Comparison of ENCODE assay signal across 26 cellular contexts in the genomic region with DNA sequence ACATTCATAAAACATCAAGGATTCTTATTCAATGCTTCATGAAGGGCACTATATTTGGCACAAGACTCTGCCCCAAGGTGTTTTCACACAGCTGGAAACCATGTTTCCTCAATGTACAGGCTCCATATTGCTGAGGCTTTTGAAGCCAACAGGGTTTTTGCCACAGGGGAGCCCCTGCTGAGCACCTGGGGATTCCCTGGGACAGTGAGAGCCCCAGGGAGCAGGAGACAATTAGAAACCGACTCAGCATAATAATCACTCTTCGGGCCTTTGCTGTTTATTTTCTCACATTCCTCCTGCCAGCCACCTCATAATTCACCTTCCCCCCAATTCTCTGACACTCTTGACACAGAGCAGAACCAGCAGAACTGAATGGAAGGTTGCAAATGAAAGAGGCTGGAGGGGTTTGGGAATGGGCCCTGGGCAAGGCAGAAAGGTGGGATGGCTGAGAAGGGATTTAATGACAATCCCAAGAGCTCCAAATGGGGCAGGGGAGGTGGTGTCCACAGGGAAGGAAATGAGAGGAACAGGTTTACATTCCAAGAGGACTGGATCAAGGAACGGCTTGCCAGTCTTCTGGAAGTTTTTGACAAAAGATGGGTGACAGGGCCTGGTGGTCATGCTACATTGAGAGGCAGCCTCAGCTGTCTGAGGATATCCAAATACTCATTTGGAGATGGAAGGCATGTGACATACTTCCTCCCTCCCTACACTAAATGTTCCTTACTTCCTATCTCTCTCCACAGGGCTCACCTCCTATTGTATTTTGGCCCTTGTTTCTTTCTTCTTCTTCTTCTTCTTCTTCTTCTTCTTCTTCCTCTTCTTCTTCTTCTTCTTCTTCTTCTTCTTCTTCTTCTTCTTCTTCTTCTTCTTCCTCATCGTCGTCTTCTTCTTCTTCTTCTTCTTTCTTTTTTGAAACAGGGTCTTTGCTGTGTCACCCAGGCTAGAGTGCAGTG.
DNase-seq lines count a peak whose midpoint lies in the region; ATAC-seq lines count a peak whose summit lies in the region.
"Had no signal": no experiment of that assay in that cellular context is flagged by ENCODE, and none has a peak within 500 bp of the region (broad histone marks: within the 10 kb centered on the region; RNA-seq: fewer than 3 reads in every experiment).

No MANE protein-coding gene starts in this region.

- no peak overlapping the region for H3K4me3 ChIP-seq in HAP-1
- H3K4me3 ChIP-seq: ascending aorta, GM23248, hepatocyte, left lung, smooth muscle cell had no signal

- H3K27me3 ChIP-seq in HAP-1 (ENCODE audit: low read depth) = no peaks in the 10 kb centered on the region
- H3K27me3 ChIP-seq: ascending aorta, BE2C, hepatocyte, left lung had no signal

- ATAC-seq in T-helper 17 cell = no peak
- ATAC-seq in GM18511 (IDR thresholded peaks at IDR 0.05; ENCODE audit: unreplicated experiment) = no peak
- ATAC-seq: activated T-cell treated with anti-CD3 and anti-CD28 coated beads, Interleukin-2, amount 50 U/mL, for 72 hours; left lung; right cardiac atrium had no signal

- H3K4me1 Mint-ChIP-seq in T-helper 17 cell = peaks cover 15% of the 10 kb centered on the region

- H3K4me3 Mint-ChIP-seq in T-helper 17 cell = no peak overlapping the region
- H3K4me3 Mint-ChIP-seq: activated B cell treated with CpG ODN at 0.5 μM for 24 hours; activated T-cell treated with anti-CD3 and anti-CD28 coated beads, Interleukin-2, amount 50 U/mL, for 72 hours had no signal

- H3K36me3 ChIP-seq in HAP-1 (replicated peaks) = no peaks in the 10 kb centered on the region
- H3K36me3 ChIP-seq: ascending aorta, BE2C, left lung, neutrophil had no signal

- H3K4me1 ChIP-seq in HAP-1 = no peaks in the 10 kb centered on the region
- H3K4me1 ChIP-seq: ascending aorta, BE2C had no signal

- H3K36me3 Mint-ChIP-seq in T-helper 17 cell (ENCODE audit: low read depth) = no peaks in the 10 kb centered on the region

- DNase-seq in CD1c-positive myeloid dendritic cell (ENCODE audit: extremely low spot score) (peak; percentile 17), HAP-1 (ENCODE audit: low spot score in 2 of 2) (peak; percentile 8 to 11), T-helper 17 cell (no peak), islet precursor cell (peak; percentile 56), hippocampal formation (lab: John Stamatoyannopoulos, UW) (no peak), AML-193 (lab: John Stamatoyannopoulos, UW) (no peak)
- DNase-seq: activated B cell treated with CpG ODN at 0.5 μM for 24 hours; activated CD4-positive, alpha-beta T cell treated with anti-CD3 and anti-CD28 coated beads, Interleukin-2, amount 50 U/mL, for 48 hours; activated T-cell treated with anti-CD3 and anti-CD28 coated beads, Interleukin-2, amount 50 U/mL, for 72 hours; BE2C; DMS 273 treated with DMSO at 0.1 percent for 48 hours; GM23248; Karpas-422; left lung; NCI-H2081; NCI-H2227 treated with DMSO at 0.1 percent for 48 hours; posterior cingulate gyrus; right cardiac atrium; stimulated activated naive CD4-positive, alpha-beta T cell treated with Interleukin-2 at 50 U/mL for 16 hours; SW 1271; T1000 had no signal

- peaks cover 29% of the 10 kb centered on the region for H3K27me3 Mint-ChIP-seq in T-helper 17 cell

- in situ Hi-C loops in HAP-1 (cut with MboI; ENCODE audit: low sequenced_read_pairs) = no loop called here

- H3K9me3 ChIP-seq in HAP-1 (no peaks in the 10 kb centered on the region), T-helper 17 cell (ENCODE audit: control insufficient read depth, low read length, poor library complexity, severe bottlenecking) (no peaks in the 10 kb centered on the region)
- H3K9me3 ChIP-seq: ascending aorta, BE2C, left lung, neutrophil had no signal

- H3K27ac Mint-ChIP-seq in T-helper 17 cell = peak overlapping the region; percentile 41
- H3K27ac Mint-ChIP-seq: activated B cell treated with CpG ODN at 0.5 μM for 24 hours had no signal

Comparison
In these comparisons a context has a peak if more than half of its experiments do, and no peak if none do; other contexts are left out.
1. DNase-seq: peak in CD1c-positive myeloid dendritic cell (single experiment), HAP-1 (2 of 2) and islet precursor cell (single experiment); none in T-helper 17 cell (0 of 3), hippocampal formation (0 of 2) and AML-193 (0 of 2).